Comparison of ENCODE assay signal across 8 cellular contexts in the genomic region with DNA sequence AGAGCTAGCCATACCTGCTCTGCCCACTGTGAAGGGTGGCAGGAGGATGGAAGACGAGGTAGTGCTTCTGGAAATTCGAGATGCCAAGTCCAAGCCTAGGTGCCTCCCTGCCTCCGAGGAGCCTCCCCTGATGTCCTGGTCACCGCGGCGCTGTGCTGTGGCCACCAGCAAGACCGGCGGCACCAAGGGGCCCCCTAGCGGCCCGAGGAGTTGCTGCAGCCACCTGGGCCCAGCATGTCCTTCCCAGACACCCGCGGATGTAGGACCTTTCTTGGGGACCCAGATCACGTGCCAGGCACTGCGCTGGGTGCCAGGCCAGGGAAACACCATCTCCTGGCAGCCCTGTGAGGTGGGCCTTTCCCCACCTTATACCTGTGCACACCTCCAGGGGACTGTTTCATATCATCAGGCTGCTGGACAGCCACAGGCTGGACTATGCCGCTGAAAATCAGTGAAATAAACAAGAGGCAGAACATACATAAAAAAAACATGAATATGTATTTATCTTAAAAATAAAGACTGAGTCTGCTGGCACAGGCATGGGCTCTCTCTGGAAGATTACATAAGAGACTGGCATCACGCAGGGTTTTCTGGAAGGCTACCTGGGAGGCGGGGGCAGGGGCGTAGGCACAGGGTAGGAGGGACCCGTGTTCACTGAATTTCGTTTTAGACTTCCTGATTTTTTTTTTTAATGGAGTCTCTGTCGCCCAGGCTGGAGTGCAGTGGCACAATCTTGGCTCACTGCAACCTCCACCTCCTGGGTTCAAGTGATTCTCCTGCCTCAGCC. TPM values are rescaled to one million over a fixed set of nuclear protein-coding genes. Genes with fewer than 3 reads are reported as not detected.
DNase-seq lines count a peak whose midpoint lies in the region; ATAC-seq and TF ChIP-seq lines count a peak whose summit lies in the region.

No MANE protein-coding gene starts in this region.

- H3K36me3 ChIP-seq in CD8-positive, alpha-beta T cell (ENCODE audit: insufficient read depth, low read length) = no peaks in the 10 kb centered on the region
- H3K36me3 ChIP-seq in SU-DHL-6 (ENCODE audit: low read length) = no peaks in the 10 kb centered on the region
- no peaks in the 10 kb centered on the region for H3K36me3 ChIP-seq in prostate gland

- H3K27ac Mint-ChIP-seq in CD8-positive, alpha-beta T cell = no peak overlapping the region
- no peak overlapping the region for H3K27ac Mint-ChIP-seq in activated naive CD8-positive, alpha-beta T cell treated with anti-CD3 and anti-CD28 coated beads for 36 hours

- POLR2A ChIA-PET in CD8-positive, alpha-beta T cell (lab: Charles Lee) = interaction anchor here (0.6 kb wide), 1 partner anchor 1911 kb away, joined by 3 read pairs; no protein-coding TSS in a partner anchor

- H3K9ac ChIP-seq in SU-DHL-6 (ENCODE audit: low read length) = no peak overlapping the region

- peak; percentile 72 for TF ChIP-seq CTCF in CD8-positive, alpha-beta T cell (IDR thresholded peaks at IDR 0.05)
- TF ChIP-seq CTCF in NB4 (IDR thresholded peaks at IDR 0.05; ENCODE audit: low read depth, low read length) = peak; percentile 92
- peak; percentile 93 for TF ChIP-seq CTCF in SU-DHL-6 (IDR thresholded peaks at IDR 0.05; ENCODE audit: insufficient read depth, low read length, poor library complexity, severe bottlenecking)
- TF ChIP-seq CTCF in prostate gland (IDR thresholded peaks at IDR 0.05) = peak; percentile 91 to 97 (median 95)

- no peak overlapping the region for H3K27ac ChIP-seq in CD8-positive, alpha-beta T cell (ENCODE audit: low read depth, low read length)
- H3K27ac ChIP-seq in SU-DHL-6 (ENCODE audit: low read depth, low read length) (no peak overlapping the region), prostate gland (no peak overlapping the region)

- no peaks in the 10 kb centered on the region for H3K9me3 ChIP-seq in CD8-positive, alpha-beta T cell (ENCODE audit: low read length)
- H3K9me3 ChIP-seq in SU-DHL-6 (ENCODE audit: insufficient read depth, low read length) (no peaks in the 10 kb centered on the region), prostate gland (no peaks in the 10 kb centered on the region)

- H4K20me1 ChIP-seq in SU-DHL-6 (ENCODE audit: low read depth, low read length) = no peaks in the 10 kb centered on the region

- WGBS in prostate gland = 20% methylated on average over 21 of the region's 21 CpGs

- H3K4me1 Mint-ChIP-seq in CD8-positive, alpha-beta T cell (ENCODE audit: low read depth) = peaks cover 2% of the 10 kb centered on the region
- peaks cover 2% of the 10 kb centered on the region for H3K4me1 Mint-ChIP-seq in activated naive CD8-positive, alpha-beta T cell treated with anti-CD3 and anti-CD28 coated beads for 36 hours

- no peaks in the 10 kb centered on the region for H3F3A ChIP-seq in SU-DHL-6 (ENCODE audit: insufficient read depth)

- intact Hi-C loops in CD8-positive, alpha-beta T cell (cut with DNase I, micrococcal nuclease) = loop anchor here (1.0 to 5.0 kb wide), 2 partner anchors 52 to 111 kb away; no protein-coding TSS in a partner anchor
- intact Hi-C loops in cardiac septum (cut with DNase I) (loop anchor here (1.0 kb wide), 1 partner anchor 111 kb away; no protein-coding TSS in a partner anchor), prostate gland (cut with DNase I) (loop anchor here (1.0 to 5.0 kb wide), 2 partner anchors 111 to 237 kb away; no protein-coding TSS in a partner anchor)

- H2AFZ ChIP-seq in SU-DHL-6 (ENCODE audit: low read depth, low read length, severe bottlenecking) = no peak overlapping the region

- no peaks in the 10 kb centered on the region for H3K36me3 Mint-ChIP-seq in CD8-positive, alpha-beta T cell
- no peaks in the 10 kb centered on the region for H3K36me3 Mint-ChIP-seq in activated naive CD8-positive, alpha-beta T cell treated with anti-CD3 and anti-CD28 coated beads for 36 hours

- no peak overlapping the region for H3K4me3 ChIP-seq in CD8-positive, alpha-beta T cell (ENCODE audit: low read depth, low read length)
- no peak overlapping the region for H3K4me3 ChIP-seq in NB4 (ENCODE audit: low read depth, low read length)
- H3K4me3 ChIP-seq in SU-DHL-6 (ENCODE audit: insufficient read depth, low read length, poor library complexity, severe bottlenecking) = no peak overlapping the region
- no peak overlapping the region for H3K4me3 ChIP-seq in prostate gland

- no peaks in the 10 kb centered on the region for H3K79me2 ChIP-seq in SU-DHL-6 (ENCODE audit: insufficient read depth, low read length)

- peak; percentile 77 for ATAC-seq in CD8-positive, alpha-beta T cell
- ATAC-seq in GM21526 (IDR thresholded peaks at IDR 0.05; ENCODE audit: low FRiP score, unreplicated experiment) = peak; percentile 65
- no peak for ATAC-seq in GM21447 (IDR thresholded peaks at IDR 0.05; ENCODE audit: unreplicated experiment)

- H3K4me1 ChIP-seq in CD8-positive, alpha-beta T cell (ENCODE audit: insufficient read depth, low read length) = no peaks in the 10 kb centered on the region
- no peaks in the 10 kb centered on the region for H3K4me1 ChIP-seq in prostate gland (replicated peaks)

- no peaks in the 10 kb centered on the region for H3K9me3 Mint-ChIP-seq in CD8-positive, alpha-beta T cell
- H3K9me3 Mint-ChIP-seq in activated naive CD8-positive, alpha-beta T cell treated with anti-CD3 and anti-CD28 coated beads for 36 hours = no peaks in the 10 kb centered on the region

- TF ChIP-seq POLR2A in NB4 (IDR thresholded peaks at IDR 0.05; ENCODE audit: extremely low read depth, insufficient read length) = no peak
- TF ChIP-seq POLR2A in prostate gland (IDR thresholded peaks at IDR 0.05) = no peak

- H3K4me3 Mint-ChIP-seq in CD8-positive, alpha-beta T cell = no peak overlapping the region
- H3K4me3 Mint-ChIP-seq in activated naive CD8-positive, alpha-beta T cell treated with anti-CD3 and anti-CD28 coated beads for 36 hours = no peak overlapping the region

- H3K4me2 ChIP-seq in SU-DHL-6 (ENCODE audit: low read depth, low read length, poor library complexity, severe bottlenecking) = no peak overlapping the region

- DNase-seq in CD8-positive, alpha-beta T cell = peak; percentile 27 to 72 (median 49)
- DNase-seq in NB4 (ENCODE audit: low read depth) (peak; percentile 71), cardiac septum (ENCODE audit: low spot score) (peak; percentile 82), prostate gland (ENCODE audit: low spot score) (peak; percentile 74)
- peak; percentile 64 for DNase-seq in activated naive CD8-positive, alpha-beta T cell treated with anti-CD3 and anti-CD28 coated beads for 36 hours

- CTCF ChIA-PET in CD8-positive, alpha-beta T cell (lab: Charles Lee) = interaction anchor here (0.6 to 3.9 kb wide), 18 partner anchors 11 to 112 kb away, joined by 3 to 34 read pairs (median 3); no protein-coding TSS in a partner anchor

- no peaks in the 10 kb centered on the region for H3K9me2 ChIP-seq in SU-DHL-6 (replicated peaks; ENCODE audit: insufficient read depth, low read length)

- H3K27me3 Mint-ChIP-seq in CD8-positive, alpha-beta T cell (ENCODE audit: low read depth) = peaks cover 27% of the 10 kb centered on the region
- H3K27me3 Mint-ChIP-seq in activated naive CD8-positive, alpha-beta T cell treated with anti-CD3 and anti-CD28 coated beads for 36 hours = peaks cover 27% of the 10 kb centered on the region

- peaks cover 4% of the 10 kb centered on the region for H3K27me3 ChIP-seq in CD8-positive, alpha-beta T cell (ENCODE audit: insufficient read depth, low read length)
- H3K27me3 ChIP-seq in SU-DHL-6 (ENCODE audit: low read length) = no peaks in the 10 kb centered on the region
- no peaks in the 10 kb centered on the region for H3K27me3 ChIP-seq in prostate gland (replicated peaks; ENCODE audit: insufficient read depth)

RNA-seq across cellular contexts. Expression of a gene that starts 15.9 kb away (rescaled TPM):
- total RNA-seq in CD8-positive, alpha-beta T cell = under 1 TPM in 1 of 2 experiments, not detected in 1; 0.11 TPM
- total RNA-seq in activated naive CD8-positive, alpha-beta T cell treated with anti-CD3 and anti-CD28 coated beads for 36 hours = under 1 TPM in 1 of 2 experiments, not detected in 1; 0.02 TPM
- 1.9 TPM for total RNA-seq in cardiac septum
- total RNA-seq in prostate gland = 1 to 10 TPM; 2.8 to 4.5 TPM

RNA-seq across cellular contexts. Expression of a gene that starts 25.0 kb away (rescaled TPM):
- 1 to 10 TPM; 6.9 to 7.1 TPM for total RNA-seq in CD8-positive, alpha-beta T cell
- total RNA-seq in activated naive CD8-positive, alpha-beta T cell treated with anti-CD3 and anti-CD28 coated beads for 36 hours = 1 to 10 TPM; 6.3 to 8.9 TPM
- total RNA-seq in cardiac septum = 21.4 TPM
- 10 to 100 TPM; 35.1 to 47.2 TPM for total RNA-seq in prostate gland

RNA-seq across cellular contexts. Expression of a gene that starts 55.1 kb away (rescaled TPM):
- under 1 TPM; 0.19 to 0.30 TPM for total RNA-seq in CD8-positive, alpha-beta T cell
- under 1 TPM; 0.16 to 0.18 TPM for total RNA-seq in activated naive CD8-positive, alpha-beta T cell treated with anti-CD3 and anti-CD28 coated beads for 36 hours
- total RNA-seq in cardiac septum (5.5 TPM), prostate gland (1 to 10 TPM in 1 of 2 donors, under 1 TPM in 1; 0.46 to 6.5 TPM)
